In the genomic region with DNA sequence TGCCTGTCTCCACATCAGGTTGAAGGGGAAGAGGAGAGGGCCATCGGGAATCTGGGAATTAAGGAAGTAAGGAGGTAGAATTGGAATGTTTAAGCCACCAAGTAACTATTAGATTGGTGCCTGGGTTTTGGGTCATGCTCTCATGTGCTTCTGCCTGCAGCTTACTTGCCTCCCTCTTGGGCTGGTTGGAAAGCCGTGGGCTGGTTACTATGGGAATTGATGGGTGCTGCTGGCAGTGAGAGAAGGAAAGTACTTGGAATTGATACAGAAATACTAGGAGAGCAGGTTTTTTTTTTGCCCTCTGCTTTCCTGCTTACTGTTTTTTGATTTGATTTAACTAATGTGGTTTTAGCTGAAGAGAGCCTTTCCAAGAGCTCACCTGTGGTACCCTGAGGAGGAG, we compare ENCODE assay signal across 11 cellular contexts.
DNase-seq lines count a peak whose midpoint lies in the region; ATAC-seq and TF ChIP-seq lines count a peak whose summit lies in the region.
"Had no signal": no experiment of that assay in that cellular context is flagged by ENCODE, and none has a peak within 500 bp of the region (broad histone marks: within the 10 kb centered on the region; RNA-seq: fewer than 3 reads in every experiment).

No MANE protein-coding gene starts in this region.

- peak overlapping the region; percentile 81 for H3K27ac Mint-ChIP-seq in HFFc6
- H3K27ac Mint-ChIP-seq in activated T-helper 17 cell treated with anti-CD3 and anti-CD28 coated beads, Interleukin-2, amount 50 U/mL, for 72 hours: no peak overlapping the region
- H3K27ac Mint-ChIP-seq: T-helper 1 cell treated with Interleukin-12 subunit alpha and Interleukin-12 subunit beta and Interleukin-4 antibody, amounts not matched to agents 30 μg/mL and 1 μg/mL, for 36 hours had no signal

- H3K36me3 Mint-ChIP-seq in HFFc6 (ENCODE audit: low read depth): peaks cover 17% of the 10 kb centered on the region
- peaks cover 10% of the 10 kb centered on the region for H3K36me3 Mint-ChIP-seq in activated T-helper 17 cell treated with anti-CD3 and anti-CD28 coated beads, Interleukin-2, amount 50 U/mL, for 72 hours (ENCODE audit: low read depth)

- TF ChIP-seq CTCF in HFFc6 (IDR thresholded peaks at IDR 0.05): no peak

- DNase-seq in HFFc6: no peak
- peak; percentile 7 for DNase-seq in glomerular visceral epithelial cell (ENCODE audit: extremely low spot score)
- peak; percentile 63 for DNase-seq in superior temporal gyrus (ENCODE audit: extremely low spot score)
- no peak for DNase-seq in NCI-H510A (lab: John Stamatoyannopoulos, UW)
- no peak for DNase-seq in activated CD4-positive, CD25-positive, alpha-beta regulatory T cell treated with anti-CD3 and anti-CD28 coated beads, Interleukin-2, amount 50 U/mL, for 72 hours
- DNase-seq in activated naive CD4-positive, alpha-beta T cell (lab: John Stamatoyannopoulos, UW): no peak
- DNase-seq: activated CD8-positive, alpha-beta memory T cell treated with anti-CD3 and anti-CD28 coated beads, Interleukin-2, amount 50 U/mL, for 48 hours; NCI-H1930 had no signal

- peaks cover 1% of the 10 kb centered on the region; the same call in 1 of the 2 replicates for H3K27me3 Mint-ChIP-seq in HFFc6 (ENCODE audit: insufficient read depth)
- H3K27me3 Mint-ChIP-seq in activated T-helper 17 cell treated with anti-CD3 and anti-CD28 coated beads, Interleukin-2, amount 50 U/mL, for 72 hours: no peaks in the 10 kb centered on the region

- H3K9me3 Mint-ChIP-seq in HFFc6: no peaks in the 10 kb centered on the region
- no peaks in the 10 kb centered on the region for H3K9me3 Mint-ChIP-seq in activated T-helper 17 cell treated with anti-CD3 and anti-CD28 coated beads, Interleukin-2, amount 50 U/mL, for 72 hours

- H3K27ac ChIP-seq in angular gyrus (ENCODE audit: low read depth, low read length): peak overlapping the region; percentile 50

- peaks cover 53% of the 10 kb centered on the region for H3K4me1 Mint-ChIP-seq in HFFc6 (ENCODE audit: low read depth)
- peaks cover 8% of the 10 kb centered on the region for H3K4me1 Mint-ChIP-seq in activated T-helper 17 cell treated with anti-CD3 and anti-CD28 coated beads, Interleukin-2, amount 50 U/mL, for 72 hours

- H3K4me3 Mint-ChIP-seq in HFFc6: peak overlapping the region; percentile 72
- H3K4me3 Mint-ChIP-seq in activated T-helper 17 cell treated with anti-CD3 and anti-CD28 coated beads, Interleukin-2, amount 50 U/mL, for 72 hours: no peak overlapping the region
- H3K4me3 Mint-ChIP-seq: T-helper 1 cell treated with Interleukin-12 subunit alpha and Interleukin-12 subunit beta and Interleukin-4 antibody, amounts not matched to agents 30 μg/mL and 1 μg/mL, for 36 hours had no signal

- no peak for ATAC-seq in activated T-helper 17 cell treated with anti-CD3 and anti-CD28 coated beads, Interleukin-2, amount 50 U/mL, for 72 hours (replicated peaks)

Comparison
In these comparisons a context has a peak if more than half of its experiments do, and no peak if none do; other contexts are left out.
1. DNase-seq: peak in glomerular visceral epithelial cell (single experiment) and superior temporal gyrus (single experiment); none in HFFc6 (single experiment), NCI-H510A (single experiment), activated CD4-positive, CD25-positive, alpha-beta regulatory T cell treated with anti-CD3 and anti-CD28 coated beads, Interleukin-2, amount 50 U/mL, for 72 hours (single experiment) and activated naive CD4-positive, alpha-beta T cell (0 of 4).